In the genomic region with DNA sequence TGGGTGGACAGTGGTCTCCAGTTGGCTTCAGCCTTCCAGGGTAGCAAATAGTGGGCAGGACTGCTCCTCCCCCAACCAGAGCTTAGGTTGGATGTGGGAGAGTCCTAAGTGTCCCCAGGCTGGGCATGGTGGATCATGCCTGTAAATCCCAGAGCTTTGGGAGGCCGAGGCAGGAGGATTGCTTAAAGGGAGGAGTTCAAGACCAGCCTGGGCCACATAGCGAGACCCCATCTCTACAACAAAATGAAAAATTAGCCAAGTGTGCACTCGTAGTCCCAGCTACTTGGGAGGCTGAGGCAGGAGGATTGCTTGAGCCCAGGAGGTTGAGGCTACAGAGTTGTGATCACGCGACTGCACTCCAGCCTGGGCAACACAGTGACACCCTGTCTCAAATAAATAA, we compare ENCODE assay signal across 19 cellular contexts. TPM values are rescaled to one million over a fixed set of nuclear protein-coding genes. Genes with fewer than 3 reads are reported as not detected.
DNase-seq lines count a peak whose midpoint lies in the region; ATAC-seq, FAIRE-seq and TF ChIP-seq lines count a peak whose summit lies in the region.
"Had no signal": no experiment of that assay in that cellular context is flagged by ENCODE, and none has a peak within 500 bp of the region (broad histone marks: within the 10 kb centered on the region; RNA-seq: fewer than 3 reads in every experiment).

No MANE protein-coding gene starts in this region.

- in situ Hi-C loops in GM13977 (cut with MboI; ENCODE audit: low pct_unique_long_range_greater_than_20kb, low sequenced_read_pairs, unreplicated experiment) = no loop called here

- H3K4me2 ChIP-seq in astrocyte (ENCODE audit: low read length) = no peak overlapping the region

- no peak for ATAC-seq in stimulated activated naive B cell treated with anti-CD40 and anti-IgM and Interleukin-4, amounts not matched to agents 10 μg/mL and 1 μg/mL and 100 μg/mL, for 72 hours (replicated peaks)
- ATAC-seq: HCT116 had no signal

- TF ChIP-seq CTCF in C4-2B (conservative IDR thresholded peaks at IDR 0.05) (no peak), HEK293 (tag by site-specific recombination; IDR thresholded peaks at IDR 0.05) (no peak), astrocyte (IDR thresholded peaks at IDR 0.05; ENCODE audit: insufficient read depth, low read depth, low read length) (no peak), colonic mucosa (IDR thresholded peaks at IDR 0.05) (no peak), GM13977 (IDR thresholded peaks at IDR 0.05; ENCODE audit: extremely low read depth, insufficient read depth, missing control alignments) (no peak)

- H3K36me3 ChIP-seq in HEK293 (ENCODE audit: control insufficient read depth in 2 of 2, insufficient read depth in 1 of 2, low read length in 2 of 2) (peaks cover 4 to 13% of the 10 kb centered on the region in 2 experiments; a peak in 2 of 3 replicates), astrocyte (ENCODE audit: insufficient read depth, low read length) (no peaks in the 10 kb centered on the region), colonic mucosa (no peaks in the 10 kb centered on the region)

- CTCF ChIA-PET in HEK293 (lab: Yijun Ruan, JAX) = interaction anchor here (0.6 kb wide), 2 partner anchors 32 to 47 kb away, joined by 3 to 4 read pairs; no protein-coding TSS in a partner anchor

- 0 out of 2 replicates have a peak, but pooled peaks cover 5% of the 10 kb centered on the region for H3K4me1 ChIP-seq in HEK293 (ENCODE audit: control insufficient read depth, insufficient read depth, low read length)
- H3K4me1 ChIP-seq in astrocyte (ENCODE audit: insufficient read depth, low read length) = peaks cover 9% of the 10 kb centered on the region
- H3K4me1 ChIP-seq in colonic mucosa = no peaks in the 10 kb centered on the region

- H3K27ac ChIP-seq in C4-2B (peak overlapping the region; percentile 85), HEK293 (ENCODE audit: extremely low read depth, low read depth, low read length) (no peak overlapping the region), astrocyte (ENCODE audit: low read depth, low read length) (no peak overlapping the region), colonic mucosa (no peak overlapping the region)
- H3K27ac ChIP-seq: GM23248 had no signal

- peaks cover 13% of the 10 kb centered on the region for H3K36me3 Mint-ChIP-seq in astrocyte (ENCODE audit: low read depth, unreplicated experiment)
- peaks cover 5 to 12% of the 10 kb centered on the region in 2 donors for H3K36me3 Mint-ChIP-seq in stimulated activated naive B cell treated with anti-CD40 and anti-IgM and Interleukin-4, amounts not matched to agents 10 μg/mL and 1 μg/mL and 100 μg/mL, for 72 hours
- H3K36me3 Mint-ChIP-seq: IgD-negative memory B cell had no signal

- H2AFZ ChIP-seq in astrocyte (ENCODE audit: low read depth, low read length) = no peak overlapping the region
- H2AFZ ChIP-seq: GM23248 had no signal

- no peak for DNase-seq in astrocyte (ENCODE audit: low read depth)
- no peak for DNase-seq in stimulated activated naive B cell treated with anti-CD40 and anti-IgM and Interleukin-4, amounts not matched to agents 10 μg/mL and 1 μg/mL and 100 μg/mL, for 72 hours
- no peak for DNase-seq in colonic mucosa
- no peak for DNase-seq in GM13977 (ENCODE audit: low spot score)
- no peak for DNase-seq in amygdala (lab: John Stamatoyannopoulos, UW)
- DNase-seq: C1 segment of cervical spinal cord; CD4-positive, alpha-beta memory T cell; DND-41; GF-D8 had no signal

- peaks cover 1% of the 10 kb centered on the region for H3K9me3 Mint-ChIP-seq in astrocyte (ENCODE audit: unreplicated experiment)
- H3K9me3 Mint-ChIP-seq in stimulated activated naive B cell treated with anti-CD40 and anti-IgM and Interleukin-4, amounts not matched to agents 10 μg/mL and 1 μg/mL and 100 μg/mL, for 72 hours = no peaks in the 10 kb centered on the region
- H3K9me3 Mint-ChIP-seq: IgD-negative memory B cell had no signal

- H3K9me3 ChIP-seq in HEK293 (ENCODE audit: control insufficient read depth, insufficient read depth, low read depth, low read length) = no peaks in the 10 kb centered on the region
- no peaks in the 10 kb centered on the region for H3K9me3 ChIP-seq in astrocyte (ENCODE audit: insufficient read depth, low read depth, low read length)
- no peaks in the 10 kb centered on the region for H3K9me3 ChIP-seq in colonic mucosa

- H3K27me3 ChIP-seq in astrocyte (ENCODE audit: insufficient read depth, low read length) (no peaks in the 10 kb centered on the region), colonic mucosa (no peaks in the 10 kb centered on the region)

- intact Hi-C loops in colonic mucosa (cut with DNase I) = no loop called here

- H3K4me3 ChIP-seq in HEK293 (ENCODE audit: low read depth, low read length) = no peak overlapping the region
- no peak overlapping the region for H3K4me3 ChIP-seq in astrocyte (ENCODE audit: insufficient read depth, low read depth, low read length)
- no peak overlapping the region for H3K4me3 ChIP-seq in colonic mucosa
- H3K4me3 ChIP-seq: GM23248 had no signal

- peaks cover 5% of the 10 kb centered on the region for H3K4me1 Mint-ChIP-seq in astrocyte (ENCODE audit: low read depth, unreplicated experiment)
- peaks cover under 1 to 7% of the 10 kb centered on the region in 2 donors for H3K4me1 Mint-ChIP-seq in stimulated activated naive B cell treated with anti-CD40 and anti-IgM and Interleukin-4, amounts not matched to agents 10 μg/mL and 1 μg/mL and 100 μg/mL, for 72 hours
- H3K4me1 Mint-ChIP-seq: B cell had no signal

- peaks cover 5% of the 10 kb centered on the region for H4K20me1 ChIP-seq in astrocyte (ENCODE audit: insufficient read depth, low read length)

- H3K27ac Mint-ChIP-seq in astrocyte (ENCODE audit: unreplicated experiment) = peak overlapping the region; percentile 12
- peak overlapping the region; percentile 70 for H3K27ac Mint-ChIP-seq in stimulated activated naive B cell treated with anti-CD40 and anti-IgM and Interleukin-4, amounts not matched to agents 10 μg/mL and 1 μg/mL and 100 μg/mL, for 72 hours
- H3K27ac Mint-ChIP-seq: B cell had no signal

- no peaks in the 10 kb centered on the region for H3K27me3 Mint-ChIP-seq in astrocyte (ENCODE audit: low read depth, unreplicated experiment)
- H3K27me3 Mint-ChIP-seq in stimulated activated naive B cell treated with anti-CD40 and anti-IgM and Interleukin-4, amounts not matched to agents 10 μg/mL and 1 μg/mL and 100 μg/mL, for 72 hours = no peaks in the 10 kb centered on the region
- H3K27me3 Mint-ChIP-seq: B cell; CD4-positive, alpha-beta memory T cell; IgD-negative memory B cell had no signal

- H3K9ac ChIP-seq in astrocyte (ENCODE audit: low read length) (no peak overlapping the region), colonic mucosa (ENCODE audit: low read depth in 2 of 2, low read length in 2 of 2) (no peak overlapping the region)
- H3K9ac ChIP-seq: GM23248 had no signal

- H3K4me3 Mint-ChIP-seq in astrocyte (ENCODE audit: unreplicated experiment) = no peak overlapping the region
- H3K4me3 Mint-ChIP-seq in stimulated activated naive B cell treated with anti-CD40 and anti-IgM and Interleukin-4, amounts not matched to agents 10 μg/mL and 1 μg/mL and 100 μg/mL, for 72 hours = no peak overlapping the region
- H3K4me3 Mint-ChIP-seq: B cell; CD4-positive, alpha-beta memory T cell; IgD-negative memory B cell had no signal

- H3K79me2 ChIP-seq in astrocyte (ENCODE audit: insufficient read depth, low read length) = no peaks in the 10 kb centered on the region

- no peak for FAIRE-seq in astrocyte (lab: Jason Lieb, UNC)
- FAIRE-seq: A204.1, D721Med, GM18507, H54 had no signal

- POLR2A ChIA-PET in HEK293 (lab: Yijun Ruan, JAX) = interaction anchor here (1.7 to 3.4 kb wide), 2 partner anchors 8 to 52 kb away, joined by 4 to 21 read pairs; a partner anchor contains a TSS

TF ChIP-seq in HEK293, 187 proteins besides CTCF, POLR2A, EP300 and RAD21:
- TF ChIP-seq ZNF121 (tag by site-specific recombination; IDR thresholded peaks at IDR 0.05) = peak; percentile 85
- TF ChIP-seq SALL2 (tag by site-specific recombination; IDR thresholded peaks at IDR 0.05; ENCODE audit: borderline replicate concordance) = no peak
- TF ChIP-seq KLF9 (tag by site-specific recombination; IDR thresholded peaks at IDR 0.05; ENCODE audit: low read depth) = no peak
- TF ChIP-seq RBAK (tag by site-specific recombination; IDR thresholded peaks at IDR 0.05) = no peak
- no peak for TF ChIP-seq ZNF510 (tag by site-specific recombination; IDR thresholded peaks at IDR 0.05; ENCODE audit: insufficient replicate concordance)
- TF ChIP-seq OVOL3 (tag by site-specific recombination; IDR thresholded peaks at IDR 0.05) = no peak
- no peak for TF ChIP-seq ZBTB21 (tag by site-specific recombination; IDR thresholded peaks at IDR 0.05)
TF ChIP-seq in HEK293: peak in this region for 1.

RNA-seq across cellular contexts. Expression of a gene that starts 7.4 kb away (rescaled TPM):
- total RNA-seq in astrocyte = 94.7 and 104 TPM in 2 replicates
- 10 to 100 TPM; 45.7 to 62.2 TPM for total RNA-seq in colonic mucosa

RNA-seq across cellular contexts. Expression of a gene that starts 9.4 kb away (rescaled TPM):
- 105 and 107 TPM in 2 replicates for total RNA-seq in astrocyte
- 10 to 100 TPM; 54.2 to 85.7 TPM for total RNA-seq in colonic mucosa

RNA-seq across cellular contexts. Expression of a gene that starts 33.1 kb away (rescaled TPM):
- total RNA-seq in astrocyte = 63.0 and 68.1 TPM in 2 replicates
- total RNA-seq in colonic mucosa = 100 to 1,000 TPM in 1 of 2 donors, 10 to 100 TPM in 1; 62.9 to 190 TPM

RNA-seq across cellular contexts. Expression of a gene that starts 33.2 kb away (rescaled TPM):
- total RNA-seq in astrocyte (26.6 and 31.5 TPM in 2 replicates), colonic mucosa (10 to 100 TPM; 17.4 to 60.9 TPM)

RNA-seq across cellular contexts. Expression of a gene that starts 41.6 kb away (rescaled TPM):
- total RNA-seq in astrocyte = 29.7 and 29.9 TPM in 2 replicates
- 10 to 100 TPM; 17.5 to 33.1 TPM for total RNA-seq in colonic mucosa
